Comparison of ENCODE assay signal across 15 cellular contexts in the genomic region with DNA sequence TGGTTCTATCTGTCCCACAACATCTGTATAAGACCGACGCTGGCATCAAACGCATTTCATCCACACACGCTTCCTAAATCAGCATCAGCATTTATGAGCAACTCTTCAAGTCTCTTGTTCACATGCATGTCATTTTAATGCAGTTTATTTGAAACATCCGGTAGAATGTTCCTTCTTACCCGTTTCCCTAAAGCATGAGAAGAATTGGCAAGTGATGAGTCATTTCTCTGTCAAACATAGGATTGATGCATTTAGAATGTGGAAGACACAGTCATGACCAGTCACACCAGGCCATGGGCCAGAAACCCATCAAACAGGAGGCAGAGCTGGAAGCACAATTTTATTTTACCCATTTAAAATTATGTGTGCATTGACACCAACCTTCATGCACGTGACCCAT.
DNase-seq lines count a peak whose midpoint lies in the region; ATAC-seq and TF ChIP-seq lines count a peak whose summit lies in the region.
"Had no signal": no experiment of that assay in that cellular context is flagged by ENCODE, and none has a peak within 500 bp of the region (broad histone marks: within the 10 kb centered on the region; RNA-seq: fewer than 3 reads in every experiment).

No MANE protein-coding gene starts in this region.

- no peak overlapping the region for H3K9ac ChIP-seq in adipocyte (ENCODE audit: low read length)

- peaks cover 0 to under 1% (median 0%) of the 10 kb centered on the region in 3 donors for H3K36me3 Mint-ChIP-seq in naive thymus-derived CD8-positive, alpha-beta T cell
- H3K36me3 Mint-ChIP-seq: activated naive CD8-positive, alpha-beta T cell treated with anti-CD3 and anti-CD28 coated beads, Interleukin-2, amount 10 ng/mL, durations not matched to agents 7 days and 5 days; CD4-positive, alpha-beta memory T cell had no signal

- H3K27me3 ChIP-seq in ACC112 (ENCODE audit: insufficient read depth, low read length) = no peaks in the 10 kb centered on the region
- no peaks in the 10 kb centered on the region for H3K27me3 ChIP-seq in adipocyte (replicated peaks; ENCODE audit: control insufficient read depth, insufficient read depth, low read length)
- no peaks in the 10 kb centered on the region for H3K27me3 ChIP-seq in gastroesophageal sphincter

- peaks cover 6% of the 10 kb centered on the region for H3K79me2 ChIP-seq in ACC112 (ENCODE audit: control insufficient read depth, insufficient read depth, low read length, unreplicated experiment)

- H3K36me3 ChIP-seq in ACC112 (ENCODE audit: insufficient read depth, low read length) (no peaks in the 10 kb centered on the region), adipocyte (ENCODE audit: control insufficient read depth, insufficient read depth, low read length, severe bottlenecking) (no peaks in the 10 kb centered on the region), gastroesophageal sphincter (no peaks in the 10 kb centered on the region)

- H3K4me1 Mint-ChIP-seq in naive thymus-derived CD8-positive, alpha-beta T cell = peaks cover 0 to 37% (median 0%) of the 10 kb centered on the region in 4 donors
- H3K4me1 Mint-ChIP-seq: activated naive CD8-positive, alpha-beta T cell treated with anti-CD3 and anti-CD28 coated beads, Interleukin-2, amount 10 ng/mL, durations not matched to agents 7 days and 5 days had no signal

- 58 to 71% methylated on average over 6 to 7 of the region's 7 CpGs for WGBS in gastroesophageal sphincter (ENCODE audit: low coverage in 1 of 2), 2 donors

- H3K4me1 ChIP-seq in ACC112 (ENCODE audit: control insufficient read depth, insufficient read depth, low read length, unreplicated experiment) (peaks cover 39% of the 10 kb centered on the region), adipocyte (ENCODE audit: control insufficient read depth, insufficient read depth, low read length) (peaks cover 28% of the 10 kb centered on the region), gastroesophageal sphincter (peaks cover 0 to 33% (median 3%) of the 10 kb centered on the region in 3 donors)

- TF ChIP-seq POLR2A in gastroesophageal sphincter (IDR thresholded peaks at IDR 0.05) = no peak

- no peak overlapping the region for H3K27ac Mint-ChIP-seq in naive thymus-derived CD8-positive, alpha-beta T cell
- H3K27ac Mint-ChIP-seq: activated naive CD8-positive, alpha-beta T cell treated with anti-CD3 and anti-CD28 coated beads, Interleukin-2, amount 10 ng/mL, durations not matched to agents 7 days and 5 days; stimulated activated naive CD8-positive, alpha-beta T cell treated with anti-CD3 and anti-CD28 coated beads, Interleukin-15, amount 100 ng/mL, for 72 hours had no signal

- DNase-seq in HS-5 (ENCODE audit: low read depth) (peak; percentile 94), adipocyte (ENCODE audit: low read depth) (peak; percentile 74)
- no peak for DNase-seq in activated CD4-positive, CD25-positive, alpha-beta regulatory T cell treated with anti-CD3 and anti-CD28 coated beads, Interleukin-2, amount 50 U/mL, for 72 hours
- DNase-seq in naive thymus-derived CD8-positive, alpha-beta T cell = no peak
- DNase-seq: activated CD4-positive, alpha-beta T cell treated with anti-CD3 and anti-CD28 coated beads, Interleukin-2, amount 50 U/mL, for 4 hours; activated naive CD8-positive, alpha-beta T cell treated with anti-CD3 and anti-CD28 coated beads, Interleukin-2, amount 10 ng/mL, durations not matched to agents 7 days and 5 days; CD4-positive, alpha-beta memory T cell; NCI-H1694 treated with DMSO at 0.1 percent for 48 hours; SHP77; stimulated activated CD4-positive, alpha-beta T cell treated with anti-CD3 and anti-CD28 coated beads, Interleukin-15, amount 100 ng/mL, for 24 hours; stimulated activated naive CD8-positive, alpha-beta T cell treated with anti-CD3 and anti-CD28 coated beads, Interleukin-15, amount 100 ng/mL, for 72 hours had no signal

- no peak overlapping the region for H3K4me3 Mint-ChIP-seq in naive thymus-derived CD8-positive, alpha-beta T cell
- H3K4me3 Mint-ChIP-seq: activated naive CD8-positive, alpha-beta T cell treated with anti-CD3 and anti-CD28 coated beads, Interleukin-2, amount 10 ng/mL, durations not matched to agents 7 days and 5 days; stimulated activated naive CD8-positive, alpha-beta T cell treated with anti-CD3 and anti-CD28 coated beads, Interleukin-15, amount 100 ng/mL, for 72 hours had no signal

- POLR2A ChIA-PET in naive thymus-derived CD8-positive, alpha-beta T cell (lab: Charles Lee) = interaction anchor here (0.6 kb wide), 1 partner anchor 24 kb away, joined by 3 read pairs; no protein-coding TSS in a partner anchor

- no peaks in the 10 kb centered on the region for H3K9me3 ChIP-seq in adipocyte (ENCODE audit: control insufficient read depth, low read length)
- H3K9me3 ChIP-seq in gastroesophageal sphincter = no peaks in the 10 kb centered on the region

- peak overlapping the region; percentile 91 for H3K27ac ChIP-seq in ACC112 (ENCODE audit: low read depth, low read length)
- H3K27ac ChIP-seq in gastroesophageal sphincter = peak overlapping the region in 2 of 4 donors; percentile 13 to 45

- peak overlapping the region; percentile 5 for H2AFZ ChIP-seq in ACC112 (ENCODE audit: low read length, unreplicated experiment)

- peak overlapping the region; percentile 10; the same call in 1 of the 2 replicates for H3K4me3 ChIP-seq in ACC112 (ENCODE audit: low read depth, low read length)
- H3K4me3 ChIP-seq in adipocyte (ENCODE audit: low read length) = no peak overlapping the region
- H3K4me3 ChIP-seq in gastroesophageal sphincter = no peak overlapping the region

- ATAC-seq in gastroesophageal sphincter = peak; percentile 30
- no peak for ATAC-seq in HG03196 (IDR thresholded peaks at IDR 0.05; ENCODE audit: unreplicated experiment)
- no peak for ATAC-seq in HG02973 (IDR thresholded peaks at IDR 0.05; ENCODE audit: unreplicated experiment)
- ATAC-seq in naive thymus-derived CD8-positive, alpha-beta T cell = no peak
- ATAC-seq: stimulated activated naive CD8-positive, alpha-beta T cell treated with anti-CD3 and anti-CD28 coated beads, Interleukin-15, amount 100 ng/mL, for 72 hours had no signal

- no peak for TF ChIP-seq EP300 in gastroesophageal sphincter (IDR thresholded peaks at IDR 0.05)

- H3K27me3 Mint-ChIP-seq in naive thymus-derived CD8-positive, alpha-beta T cell = peaks cover 0 to 5% (median 2%) of the 10 kb centered on the region in 5 donors
- H3K27me3 Mint-ChIP-seq: activated naive CD8-positive, alpha-beta T cell treated with anti-CD3 and anti-CD28 coated beads, Interleukin-2, amount 10 ng/mL, durations not matched to agents 7 days and 5 days; CD4-positive, alpha-beta memory T cell; stimulated activated naive CD8-positive, alpha-beta T cell treated with anti-CD3 and anti-CD28 coated beads, Interleukin-15, amount 100 ng/mL, for 72 hours had no signal

- no peaks in the 10 kb centered on the region for H3K9me3 Mint-ChIP-seq in naive thymus-derived CD8-positive, alpha-beta T cell
- H3K9me3 Mint-ChIP-seq: CD4-positive, alpha-beta memory T cell had no signal

- TF ChIP-seq CTCF in gastroesophageal sphincter (IDR thresholded peaks at IDR 0.05) = no peak

Comparison
In these comparisons a context has a peak if more than half of its experiments do, and no peak if none do; other contexts are left out.
1. DNase-seq: peak in HS-5 (single experiment) and adipocyte (single experiment); none in activated CD4-positive, CD25-positive, alpha-beta regulatory T cell treated with anti-CD3 and anti-CD28 coated beads, Interleukin-2, amount 50 U/mL, for 72 hours (single experiment) and naive thymus-derived CD8-positive, alpha-beta T cell (0 of 10).